ENCODE assay signal across 1 cellular context in genomic region chr5:173187054-173187743, GRCh38.
TF ChIP-seq lines count a peak whose summit lies in the region.

No MANE protein-coding gene starts in this region.

TF ChIP-seq in H1, 55 proteins besides CTCF, POLR2A, EP300 and RAD21:
- TF ChIP-seq JUND (IDR thresholded peaks at IDR 0.05; ENCODE audit: low read length): no peak
- TF ChIP-seq CTBP2 (IDR thresholded peaks at IDR 0.05; ENCODE audit: borderline replicate concordance, insufficient read depth, insufficient read length, low read length): no peak
- TF ChIP-seq CREB1 (IDR thresholded peaks at IDR 0.05): no peak
- no peak for TF ChIP-seq GTF2F1 (IDR thresholded peaks at IDR 0.05; ENCODE audit: borderline replicate concordance, low read depth, low read length)
- TF ChIP-seq CBX8 (IDR thresholded peaks at IDR 0.05; ENCODE audit: borderline replicate concordance, low read depth, low read length): no peak
- no peak for TF ChIP-seq POLR2AphosphoS5 (IDR thresholded peaks at IDR 0.05; ENCODE audit: low read depth, low read length)
- no peak for TF ChIP-seq EZH2 (IDR thresholded peaks at IDR 0.05; ENCODE audit: low read depth, low read length, severe bottlenecking)
- no peak for TF ChIP-seq TCF12 (IDR thresholded peaks at IDR 0.05; ENCODE audit: low read depth, low read length)
- TF ChIP-seq SIX5 (IDR thresholded peaks at IDR 0.05; ENCODE audit: low read depth, low read length): no peak
- TF ChIP-seq ATF3 (IDR thresholded peaks at IDR 0.05; ENCODE audit: insufficient read depth, low read depth, low read length): no peak
- TF ChIP-seq SRF (IDR thresholded peaks at IDR 0.05; ENCODE audit: low read depth, low read length): no peak
- no peak for TF ChIP-seq TAF7 (optimal IDR thresholded peaks at IDR 0.05; ENCODE audit: borderline replicate concordance, low read depth, low read length)
- TF ChIP-seq NRF1 (IDR thresholded peaks at IDR 0.05; ENCODE audit: low read depth, low read length): no peak
- TF ChIP-seq BACH1 (IDR thresholded peaks at IDR 0.05; ENCODE audit: low read length): no peak
- no peak for TF ChIP-seq BRCA1 (IDR thresholded peaks at IDR 0.05; ENCODE audit: low read depth, low read length)
- TF ChIP-seq CBX5 (IDR thresholded peaks at IDR 0.05; ENCODE audit: low read depth, low read length): no peak
- no peak for TF ChIP-seq KDM4A (IDR thresholded peaks at IDR 0.05; ENCODE audit: low read depth, low read length, severe bottlenecking)
TF ChIP-seq in H1: peak in this region for 0.
